13 cellular contexts compared by ENCODE assay signal in genomic region chr3:69058947-69059224, GRCh38. TPM values are rescaled to one million over a fixed set of nuclear protein-coding genes. Genes with fewer than 3 reads are reported as not detected.
A peak's percentile ranks its signal among the peaks of the same experiment; 100 is the strongest.
DNase-seq lines count a peak whose midpoint lies in the region; TF ChIP-seq lines count a peak whose summit lies in the region.
"Had no signal": no experiment of that assay in that cellular context is flagged by ENCODE, and none has a peak within 500 bp of the region (broad histone marks: within the 10 kb centered on the region; RNA-seq: fewer than 3 reads in every experiment).

No MANE protein-coding gene starts in this region.

- TF ChIP-seq POLR2A in spleen (IDR thresholded peaks at IDR 0.05): no peak

- H3K27me3 ChIP-seq in HL-60 (ENCODE audit: insufficient read depth, poor library complexity, severe bottlenecking): no peaks in the 10 kb centered on the region
- H3K27me3 ChIP-seq in spleen (replicated peaks in 1 of 7): no peaks in the 10 kb centered on the region

- H3K4me1 Mint-ChIP-seq in activated CD4-positive, alpha-beta T cell treated with anti-CD3 and anti-CD28 coated beads, Interleukin-2, amount 10 ng/mL, durations not matched to agents 7 days and 5 days: peaks cover 59% of the 10 kb centered on the region
- peaks cover 37% of the 10 kb centered on the region for H3K4me1 Mint-ChIP-seq in activated naive CD8-positive, alpha-beta T cell (ENCODE audit: low read depth)

- H3K36me3 Mint-ChIP-seq in activated CD4-positive, alpha-beta T cell treated with anti-CD3 and anti-CD28 coated beads, Interleukin-2, amount 10 ng/mL, durations not matched to agents 7 days and 5 days (ENCODE audit: low read depth): peaks cover 71% of the 10 kb centered on the region
- peaks cover 29% of the 10 kb centered on the region for H3K36me3 Mint-ChIP-seq in activated naive CD8-positive, alpha-beta T cell

- CTCF ChIA-PET in activated CD4-positive, alpha-beta T cell treated with anti-CD3 and anti-CD28 coated beads, Interleukin-2, amount 10 ng/mL, durations not matched to agents 7 days and 5 days (lab: Charles Lee): interaction anchor here (1.1 to 3.5 kb wide), 4 partner anchors 11 to 45 kb away, joined by 3 to 14 read pairs (median 4); partner anchors contain the start of gene EOGT

- H3K27me3 Mint-ChIP-seq in activated CD4-positive, alpha-beta T cell treated with anti-CD3 and anti-CD28 coated beads, Interleukin-2, amount 10 ng/mL, durations not matched to agents 7 days and 5 days: no peaks in the 10 kb centered on the region
- no peaks in the 10 kb centered on the region for H3K27me3 Mint-ChIP-seq in activated naive CD8-positive, alpha-beta T cell

- intact Hi-C loops in spleen (cut with DNase I; ENCODE audit: low total_unique reads): no loop called here

- H3K4me1 ChIP-seq in spleen: peaks cover 6 to 42% (median 18%) of the 10 kb centered on the region in 6 donors

- no peak for DNase-seq in activated CD4-positive, alpha-beta T cell treated with anti-CD3 and anti-CD28 coated beads, Interleukin-2, amount 10 ng/mL, durations not matched to agents 7 days and 5 days
- DNase-seq in activated CD4-positive, alpha-beta T cell treated with anti-CD3 and anti-CD28 coated beads for 48 hours: no peak
- no peak for DNase-seq in HL-60 (ENCODE audit: low read depth in 1 of 2, low spot score in 1 of 2)
- no peak for DNase-seq in spleen
- DNase-seq in C1 segment of cervical spinal cord (lab: John Stamatoyannopoulos, UW): no peak
- no peak for DNase-seq in NCI-H510A (lab: John Stamatoyannopoulos, UW)
- no peak for DNase-seq in D341Med (ENCODE audit: low spot score)
- DNase-seq: kidney glomerular epithelial cell, NCI-H1436 treated with DMSO at 0.1 percent for 48 hours, NCI-H345, posterior cingulate gyrus had no signal

- WGBS in spleen, 5 donors: 78 to 88% (median 82%) methylated on average over 2 of the region's 2 CpGs

- no peaks in the 10 kb centered on the region for H3K9me3 ChIP-seq in spleen

- H3K4me3 Mint-ChIP-seq in activated CD4-positive, alpha-beta T cell treated with anti-CD3 and anti-CD28 coated beads, Interleukin-2, amount 10 ng/mL, durations not matched to agents 7 days and 5 days: no peak overlapping the region
- H3K4me3 Mint-ChIP-seq in activated naive CD8-positive, alpha-beta T cell: no peak overlapping the region

- peaks cover 5% of the 10 kb centered on the region for H3K9me3 Mint-ChIP-seq in activated CD4-positive, alpha-beta T cell treated with anti-CD3 and anti-CD28 coated beads, Interleukin-2, amount 10 ng/mL, durations not matched to agents 7 days and 5 days
- H3K9me3 Mint-ChIP-seq in activated naive CD8-positive, alpha-beta T cell (ENCODE audit: low read depth): peaks cover 6% of the 10 kb centered on the region

- H3K4me3 ChIP-seq in HL-60 (replicated peaks; ENCODE audit: insufficient read depth, low read length) (no peak overlapping the region), spleen (no peak overlapping the region)

- POLR2A ChIA-PET in activated CD4-positive, alpha-beta T cell treated with anti-CD3 and anti-CD28 coated beads, Interleukin-2, amount 10 ng/mL, durations not matched to agents 7 days and 5 days (lab: Charles Lee): no interaction called here

- H3K36me3 ChIP-seq in spleen: peaks cover 8 to 100% (median 56%) of the 10 kb centered on the region in 6 donors

- TF ChIP-seq CTCF in HL-60 (IDR thresholded peaks at IDR 0.05; ENCODE audit: insufficient read depth, low read length) (no peak), spleen (IDR thresholded peaks at IDR 0.05 in 8 of 11, conservative IDR thresholded peaks at IDR 0.05 in 3 of 11) (no peak)

- peak overlapping the region; percentile 91 for H3K27ac Mint-ChIP-seq in activated CD4-positive, alpha-beta T cell treated with anti-CD3 and anti-CD28 coated beads, Interleukin-2, amount 10 ng/mL, durations not matched to agents 7 days and 5 days
- peak overlapping the region; percentile 94 for H3K27ac Mint-ChIP-seq in activated naive CD8-positive, alpha-beta T cell

- peak overlapping the region; percentile 66 for H3K27ac ChIP-seq in HL-60 (replicated peaks)
- H3K27ac ChIP-seq in spleen: peak overlapping the region; percentile 55 to 82 (median 74)
- H3K27ac ChIP-seq: VCaP had no signal

RNA-seq across cellular contexts. Expression of gene TMF1, which starts 6.8 kb away (rescaled TPM):
- total RNA-seq in activated CD4-positive, alpha-beta T cell treated with anti-CD3 and anti-CD28 coated beads, Interleukin-2, amount 10 ng/mL, durations not matched to agents 7 days and 5 days: 10 to 100 TPM; 43.0 to 43.5 TPM
- 10 to 100 TPM; 35.1 to 43.4 (median 38.0) TPM for total RNA-seq in spleen
- polyA plus RNA-seq in spleen: 1 to 10 TPM; 7.5 to 7.7 (median 7.5) TPM

RNA-seq across cellular contexts. Expression of gene UBA3, which starts 21.3 kb away (rescaled TPM):
- total RNA-seq in activated CD4-positive, alpha-beta T cell treated with anti-CD3 and anti-CD28 coated beads, Interleukin-2, amount 10 ng/mL, durations not matched to agents 7 days and 5 days: 10 to 100 TPM; 81.1 to 88.9 TPM
- 100 to 1,000 TPM in 1 of 7 donors, 10 to 100 TPM in 6; 61.3 to 101 (median 74.9) TPM for total RNA-seq in spleen
- polyA plus RNA-seq in spleen: 10 to 100 TPM; 50.2 to 58.4 (median 56.5) TPM

RNA-seq across cellular contexts. Expression of gene ARL6IP5, which starts 25.9 kb away (rescaled TPM):
- 100 to 1,000 TPM; 154 to 156 TPM for total RNA-seq in activated CD4-positive, alpha-beta T cell treated with anti-CD3 and anti-CD28 coated beads, Interleukin-2, amount 10 ng/mL, durations not matched to agents 7 days and 5 days
- 100 to 1,000 TPM; 107 to 148 (median 128) TPM for total RNA-seq in spleen
- 100 to 1,000 TPM; 106 to 126 (median 124) TPM for polyA plus RNA-seq in spleen

RNA-seq across cellular contexts. Expression of gene EOGT, which starts 45.4 kb away (rescaled TPM):
- total RNA-seq in activated CD4-positive, alpha-beta T cell treated with anti-CD3 and anti-CD28 coated beads, Interleukin-2, amount 10 ng/mL, durations not matched to agents 7 days and 5 days: 10 to 100 TPM; 11.3 to 14.7 TPM
- total RNA-seq in spleen: 10 to 100 TPM; 20.5 to 30.9 (median 29.2) TPM
- 10 to 100 TPM in 2 of 3 donors, 1 to 10 TPM in 1; 9.2 to 14.8 (median 14.4) TPM for polyA plus RNA-seq in spleen
